1 cellular context compared by ENCODE assay signal in genomic region chr7:44471850-44472249, GRCh38.
TF ChIP-seq lines count a peak whose summit lies in the region.

No MANE protein-coding gene starts in this region.

TF ChIP-seq in IMR-90, 13 proteins besides CTCF, POLR2A, EP300 and RAD21:
- TF ChIP-seq MAFK (IDR thresholded peaks at IDR 0.05; ENCODE audit: low read depth, low read length) (no peak), FOS (IDR thresholded peaks at IDR 0.05; ENCODE audit: low read depth, low read length) (no peak)
